Comparison of ENCODE assay signal across 9 cellular contexts in genomic region chr11:28566643-28567042, GRCh38.
DNase-seq lines count a peak whose midpoint lies in the region; ATAC-seq and TF ChIP-seq lines count a peak whose summit lies in the region.
"Had no signal": no experiment of that assay in that cellular context is flagged by ENCODE, and none has a peak within 500 bp of the region (broad histone marks: within the 10 kb centered on the region; RNA-seq: fewer than 3 reads in every experiment).

No MANE protein-coding gene starts in this region.

- TF ChIP-seq POLR2A in body of pancreas (IDR thresholded peaks at IDR 0.05) = no peak
- TF ChIP-seq POLR2A in sigmoid colon (IDR thresholded peaks at IDR 0.05) = no peak

- H3K9me3 Mint-ChIP-seq in stimulated activated effector memory CD8-positive, alpha-beta T cell treated with anti-CD3 and anti-CD28 coated beads, Interleukin-12 subunit alpha, Interleukin-12 subunit beta, amount 100 ng/mL, for 72 hours = peaks cover 19% of the 10 kb centered on the region

- peak; percentile 37 to 63 (median 52) for DNase-seq in body of pancreas
- peak; percentile 70 for DNase-seq in iPS DF 19.7 (ENCODE audit: low read depth, low spot score)
- peak; percentile 72 for DNase-seq in sigmoid colon
- no peak for DNase-seq in cortex of kidney (lab: John Stamatoyannopoulos, UW)
- DNase-seq in stimulated activated effector memory CD8-positive, alpha-beta T cell treated with anti-CD3 and anti-CD28 coated beads, Interleukin-12 subunit alpha, Interleukin-12 subunit beta, amount 100 ng/mL, for 72 hours (ENCODE audit: low spot score in 2 of 2) = no peak

- no peak overlapping the region for H3K4me3 Mint-ChIP-seq in stimulated activated effector memory CD8-positive, alpha-beta T cell treated with anti-CD3 and anti-CD28 coated beads, Interleukin-12 subunit alpha, Interleukin-12 subunit beta, amount 100 ng/mL, for 72 hours

- intact Hi-C loops in body of pancreas (cut with DNase I) = no loop called here
- intact Hi-C loops in sigmoid colon (cut with DNase I) = no loop called here

- H3K27me3 ChIP-seq in body of pancreas = no peaks in the 10 kb centered on the region
- no peaks in the 10 kb centered on the region for H3K27me3 ChIP-seq in sigmoid colon

- H3K4me3 ChIP-seq in body of pancreas = no peak overlapping the region
- peak overlapping the region in 2 of 4 donors; percentile 8 to 17 for H3K4me3 ChIP-seq in sigmoid colon

- H3K36me3 Mint-ChIP-seq in stimulated activated effector memory CD8-positive, alpha-beta T cell treated with anti-CD3 and anti-CD28 coated beads, Interleukin-12 subunit alpha, Interleukin-12 subunit beta, amount 100 ng/mL, for 72 hours = no peaks in the 10 kb centered on the region

- H3K9me3 ChIP-seq in body of pancreas (no peaks in the 10 kb centered on the region), sigmoid colon (no peaks in the 10 kb centered on the region)

- H3K4me1 Mint-ChIP-seq in stimulated activated effector memory CD8-positive, alpha-beta T cell treated with anti-CD3 and anti-CD28 coated beads, Interleukin-12 subunit alpha, Interleukin-12 subunit beta, amount 100 ng/mL, for 72 hours = no peaks in the 10 kb centered on the region

- no peak overlapping the region for H3K27ac Mint-ChIP-seq in stimulated activated effector memory CD8-positive, alpha-beta T cell treated with anti-CD3 and anti-CD28 coated beads, Interleukin-12 subunit alpha, Interleukin-12 subunit beta, amount 100 ng/mL, for 72 hours

- TF ChIP-seq CTCF in body of pancreas (IDR thresholded peaks at IDR 0.05) (no peak), sigmoid colon (IDR thresholded peaks at IDR 0.05) (no peak)

- TF ChIP-seq EP300 in sigmoid colon (IDR thresholded peaks at IDR 0.05) = no peak

- WGBS in body of pancreas, 2 donors = 7 to 14% methylated on average over 7 to 13 of the region's 13 CpGs
- 7 to 15% methylated on average over 13 of the region's 13 CpGs for WGBS in sigmoid colon, 2 donors

- no peak overlapping the region for H3K27ac ChIP-seq in body of pancreas
- peak overlapping the region in 2 of 4 donors; percentile 58 to 76 for H3K27ac ChIP-seq in sigmoid colon
- H3K27ac ChIP-seq: parathyroid adenoma had no signal

- peak; percentile 70 for ATAC-seq in HG03378 (IDR thresholded peaks at IDR 0.05; ENCODE audit: unreplicated experiment)
- peak; percentile 81 for ATAC-seq in body of pancreas
- ATAC-seq in GM19035 (IDR thresholded peaks at IDR 0.05; ENCODE audit: unreplicated experiment) = no peak
- ATAC-seq in GM21723 (IDR thresholded peaks at IDR 0.05; ENCODE audit: unreplicated experiment) = no peak
- ATAC-seq in stimulated activated effector memory CD8-positive, alpha-beta T cell treated with anti-CD3 and anti-CD28 coated beads, Interleukin-12 subunit alpha, Interleukin-12 subunit beta, amount 100 ng/mL, for 72 hours = no peak

- H3K36me3 ChIP-seq in body of pancreas (replicated peaks in 1 of 2; ENCODE audit: insufficient read depth in 1 of 2, low read depth in 2 of 2) = no peaks in the 10 kb centered on the region
- H3K36me3 ChIP-seq in sigmoid colon = no peaks in the 10 kb centered on the region

- H3K4me1 ChIP-seq in body of pancreas = no peaks in the 10 kb centered on the region
- peaks cover 0 to 11% (median 0%) of the 10 kb centered on the region in 4 donors for H3K4me1 ChIP-seq in sigmoid colon
- H3K4me1 ChIP-seq: parathyroid adenoma had no signal

Comparison
In these comparisons a context has a peak if more than half of its experiments do, and no peak if none do; other contexts are left out.
1. ATAC-seq: peak in HG03378 (single experiment) and body of pancreas (single experiment); none in GM19035 (single experiment), GM21723 (single experiment) and stimulated activated effector memory CD8-positive, alpha-beta T cell treated with anti-CD3 and anti-CD28 coated beads, Interleukin-12 subunit alpha, Interleukin-12 subunit beta, amount 100 ng/mL, for 72 hours (single experiment).
2. DNase-seq: peak in body of pancreas (4 of 4), iPS DF 19.7 (single experiment) and sigmoid colon (single experiment); none in cortex of kidney (single experiment) and stimulated activated effector memory CD8-positive, alpha-beta T cell treated with anti-CD3 and anti-CD28 coated beads, Interleukin-12 subunit alpha, Interleukin-12 subunit beta, amount 100 ng/mL, for 72 hours (0 of 2).